ENCODE assay signal across 9 cellular contexts in the genomic region with DNA sequence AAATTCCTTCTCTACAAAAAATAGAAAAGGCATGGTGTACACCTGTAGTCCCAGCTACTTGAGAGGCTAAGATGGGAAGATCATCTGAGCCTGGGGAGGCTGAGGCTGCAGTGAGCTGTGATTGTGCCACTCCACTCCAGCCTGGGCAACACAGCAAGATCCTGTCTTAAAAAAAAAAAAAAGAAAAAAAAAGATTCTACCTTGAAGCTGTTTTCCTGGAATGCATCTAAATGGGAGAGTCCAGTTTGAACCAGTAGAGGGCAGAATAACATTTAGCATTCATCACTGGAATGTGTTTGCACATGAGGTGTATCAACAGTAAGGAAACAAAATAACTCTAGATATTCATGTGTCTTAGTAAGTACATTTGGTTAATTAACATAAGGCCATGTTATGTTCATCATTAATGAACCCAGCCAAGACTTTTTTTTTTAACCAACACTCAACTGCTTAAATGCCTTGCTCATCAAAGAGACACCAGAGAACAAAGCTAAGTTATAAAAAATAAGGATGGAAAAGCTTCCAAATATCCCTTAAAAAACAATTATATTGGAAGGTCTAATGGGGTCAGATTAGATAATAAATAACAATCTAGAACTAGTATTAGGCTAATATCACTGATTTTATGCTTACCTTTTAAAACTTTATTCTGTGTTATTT. TPM values are rescaled to one million over a fixed set of nuclear protein-coding genes. Genes with fewer than 3 reads are reported as not detected.
A peak's percentile ranks its signal among the peaks of the same experiment; 100 is the strongest.
DNase-seq lines count a peak whose midpoint lies in the region; ATAC-seq, FAIRE-seq and TF ChIP-seq lines count a peak whose summit lies in the region.
"Had no signal": no experiment of that assay in that cellular context is flagged by ENCODE, and none has a peak within 500 bp of the region (broad histone marks: within the 10 kb centered on the region; RNA-seq: fewer than 3 reads in every experiment).

No MANE protein-coding gene starts in this region.

- DNase-seq in NCI-H1092 treated with DMSO at 0.1 percent for 48 hours (lab: John Stamatoyannopoulos, UW), result peak; percentile 12
- no peak for DNase-seq in NCI-H1092 (lab: John Stamatoyannopoulos, UW)
- peak; percentile 7 for DNase-seq in GM19238 (ENCODE audit: insufficient read length, low spot score)
- DNase-seq in Kasumi-1 (lab: John Stamatoyannopoulos, UW), result peak; percentile 6 to 44
- DNase-seq in amniotic stem cell (lab: John Stamatoyannopoulos, UW), result peak; percentile 43
- no peak for DNase-seq in upper lobe of right lung
- DNase-seq in SHP77 treated with DMSO at 0.1 percent for 48 hours (lab: John Stamatoyannopoulos, UW), result no peak

- H3K36me3 ChIP-seq in upper lobe of right lung, result no peaks in the 10 kb centered on the region
- H3K36me3 ChIP-seq: BLaER1 had no signal

- no peak overlapping the region for H3K27ac ChIP-seq in upper lobe of right lung
- H3K27ac ChIP-seq: BLaER1 had no signal

- no peaks in the 10 kb centered on the region for H3K4me1 ChIP-seq in upper lobe of right lung
- H3K4me1 ChIP-seq: BLaER1 had no signal

- H3K9me3 ChIP-seq in upper lobe of right lung, result no peaks in the 10 kb centered on the region

- peak; percentile 77 for ATAC-seq in upper lobe of right lung

- FAIRE-seq in islet of Langerhans (lab: Jason Lieb, UNC), result peak; percentile 73

- peak; percentile 69 for TF ChIP-seq CTCF in upper lobe of right lung (IDR thresholded peaks at IDR 0.05)

- intact Hi-C loops in upper lobe of right lung (cut with DNase I), result no loop called here

- no peak overlapping the region for H3K4me3 ChIP-seq in upper lobe of right lung
- H3K4me3 ChIP-seq: BLaER1 had no signal

- H3K27me3 ChIP-seq in upper lobe of right lung, result no peaks in the 10 kb centered on the region
- H3K27me3 ChIP-seq: BLaER1 had no signal

RNA-seq across cellular contexts. Expression of a gene that starts 16.1 kb away (rescaled TPM):
- total RNA-seq in upper lobe of right lung, result not detected

RNA-seq across cellular contexts. Expression of a gene that starts 25.8 kb away (rescaled TPM):
- total RNA-seq in upper lobe of right lung, result not detected

RNA-seq across cellular contexts. Expression of a gene that starts 57.1 kb away (rescaled TPM):
- not detected for total RNA-seq in upper lobe of right lung

Comparison
In these comparisons a context has a peak if more than half of its experiments do, and no peak if none do; other contexts are left out.
1. DNase-seq: peak in NCI-H1092 treated with DMSO at 0.1 percent for 48 hours (single experiment), GM19238 (single experiment), Kasumi-1 (2 of 2) and amniotic stem cell (single experiment); none in NCI-H1092 (single experiment), upper lobe of right lung (single experiment) and SHP77 treated with DMSO at 0.1 percent for 48 hours (single experiment).